ENCODE assay signal across 15 cellular contexts in genomic region chr1:86429122-86429725, GRCh38. TPM values are rescaled to one million over a fixed set of nuclear protein-coding genes. Genes with fewer than 3 reads are reported as not detected.
A peak's percentile ranks its signal among the peaks of the same experiment; 100 is the strongest.
DNase-seq lines count a peak whose midpoint lies in the region; ATAC-seq, FAIRE-seq and TF ChIP-seq lines count a peak whose summit lies in the region.
"Had no signal": no experiment of that assay in that cellular context is flagged by ENCODE, and none has a peak within 500 bp of the region (broad histone marks: within the 10 kb centered on the region; RNA-seq: fewer than 3 reads in every experiment).

No MANE protein-coding gene starts in this region.

- H2AK5ac ChIP-seq in mesenchymal stem cell (ENCODE audit: low read length, severe bottlenecking), result no peak overlapping the region

- H3K79me2 ChIP-seq in HepG2 (ENCODE audit: insufficient read depth, low read length) (no peaks in the 10 kb centered on the region), K562 (ENCODE audit: control insufficient read depth, insufficient read depth, low read length) (no peaks in the 10 kb centered on the region)

- TF ChIP-seq CTCF in liver (IDR thresholded peaks at IDR 0.05; ENCODE audit: low read depth, low read length, missing input control) (no peak), HepG2 (CRISPR knock-in tag; IDR thresholded peaks at IDR 0.05) (no peak), K562 (IDR thresholded peaks at IDR 0.05 in 2 of 3, conservative IDR thresholded peaks at IDR 0.05 in 1 of 3; ENCODE audit: insufficient read depth in 2 of 3, low read depth in 1 of 3, low read length in 3 of 3) (no peak)

- ATAC-seq in HepG2 (no peak), K562 (peak; percentile 45; the same call in 1 of the 3 replicates)

- TF ChIP-seq RAD21 in liver (IDR thresholded peaks at IDR 0.05) (no peak), HepG2 (CRISPR knock-in tag; IDR thresholded peaks at IDR 0.05) (no peak), K562 (CRISPR knock-in tag; conservative IDR thresholded peaks at IDR 0.05 in 1 of 2, IDR thresholded peaks at IDR 0.05 in 1 of 2) (no peak)

- peak overlapping the region; percentile 9 to 40 for H3K4ac ChIP-seq in mesenchymal stem cell (ENCODE audit: low read depth in 1 of 2, low read length in 2 of 2)

- no peak overlapping the region for H3K4me3 ChIP-seq in liver (ENCODE audit: low read depth in 1 of 3, low read length in 3 of 3)
- no peak overlapping the region for H3K4me3 ChIP-seq in HepG2 (replicated peaks in 1 of 3; ENCODE audit: insufficient read depth in 1 of 3, low read depth in 2 of 3, low read length in 3 of 3)
- no peak overlapping the region for H3K4me3 ChIP-seq in K562
- H3K4me3 ChIP-seq in mesenchymal stem cell (ENCODE audit: insufficient read depth in 1 of 2, low read depth in 1 of 2, low read length in 2 of 2), result no peak overlapping the region
- H3K4me3 ChIP-seq: dorsolateral prefrontal cortex, thoracic aorta had no signal

- DNase-seq in HepG2 (ENCODE audit: low spot score), result no peak
- DNase-seq in K562 (ENCODE audit: extremely low read depth in 1 of 4, low spot score in 3 of 4), result no peak
- DNase-seq in mesenchymal stem cell, result peak; percentile 48
- no peak for DNase-seq in epidermal melanocyte (ENCODE audit: insufficient read length, low spot score)
- no peak for DNase-seq in NCI-H69 (lab: John Stamatoyannopoulos, UW)
- DNase-seq in stimulated activated naive CD4-positive, alpha-beta T cell (lab: John Stamatoyannopoulos, UW), result no peak
- no peak for DNase-seq in NCI-H446 (lab: John Stamatoyannopoulos, UW)
- DNase-seq: activated naive CD4-positive, alpha-beta T cell treated with anti-CD3 and anti-CD28 coated beads, Interleukin-2, amount 10 ng/mL, durations not matched to agents 7 days and 5 days; dorsolateral prefrontal cortex; mesendoderm; NCI-H2029; retina had no signal

- TF ChIP-seq EP300 in HepG2 (IDR thresholded peaks at IDR 0.05; ENCODE audit: low read depth in 2 of 2, low read length in 2 of 2) (no peak), HepG2 (CRISPR knock-in tag; IDR thresholded peaks at IDR 0.05; ENCODE audit: borderline replicate concordance) (no peak), K562 (IDR thresholded peaks at IDR 0.05; ENCODE audit: low read length) (no peak)

- H3K9ac ChIP-seq in liver (ENCODE audit: low read depth in 1 of 2, low read length in 2 of 2) (no peak overlapping the region), HepG2 (ENCODE audit: insufficient read depth, low read depth, low read length) (no peak overlapping the region), K562 (ENCODE audit: insufficient read depth in 1 of 2, low read depth in 2 of 2, low read length in 2 of 2) (no peak overlapping the region), mesenchymal stem cell (ENCODE audit: low read length) (peak overlapping the region; percentile 85)

- no peaks in the 10 kb centered on the region for H3K9me1 ChIP-seq in K562 (ENCODE audit: control insufficient read depth, insufficient read depth, low read length)

- no TSS peak for BruUV-seq in HepG2 (replicated peaks; lab: Mats Ljungman, UMichigan)
- BruUV-seq in K562 (replicated peaks; lab: Mats Ljungman, UMichigan), result no TSS peak

- no peak overlapping the region for H3K14ac ChIP-seq in mesenchymal stem cell (ENCODE audit: low read length in 2 of 2)

- no peak for TF ChIP-seq POLR2A in HepG2 (IDR thresholded peaks at IDR 0.05; ENCODE audit: insufficient read depth in 1 of 2, low read depth in 2 of 2, low read length in 2 of 2)
- no peak for TF ChIP-seq POLR2A in K562 (conservative IDR thresholded peaks at IDR 0.05)

- no peak overlapping the region for H2BK5ac ChIP-seq in mesenchymal stem cell (ENCODE audit: low read depth, low read length, poor library complexity, severe bottlenecking)

- H3K4me2 ChIP-seq in HepG2 (ENCODE audit: low read depth, low read length) (no peak overlapping the region), K562 (ENCODE audit: insufficient read depth, low read length) (peak overlapping the region; percentile 8; the same call in 1 of the 2 replicates), mesenchymal stem cell (ENCODE audit: low read length, poor library complexity, severe bottlenecking) (no peak overlapping the region)

- H2BK12ac ChIP-seq in mesenchymal stem cell (ENCODE audit: low read length in 2 of 2), result peak overlapping the region in 1 of 2 experiments; percentile 50

- peaks cover 0 to 9% (median 0%) of the 10 kb centered on the region in 4 donors for H3K27me3 ChIP-seq in liver (ENCODE audit: control insufficient read depth in 4 of 4, insufficient read depth in 4 of 4, low read length in 3 of 4)
- no peaks in the 10 kb centered on the region; a peak in 1 of 5 replicates for H3K27me3 ChIP-seq in HepG2 (ENCODE audit: control insufficient read depth in 1 of 2, insufficient read depth in 2 of 2, low read length in 2 of 2)
- no peaks in the 10 kb centered on the region; a peak in 1 of 5 replicates for H3K27me3 ChIP-seq in K562 (ENCODE audit: control insufficient read depth in 2 of 2, insufficient read depth in 2 of 2, low read length in 2 of 2)
- H3K27me3 ChIP-seq in mesenchymal stem cell (ENCODE audit: control insufficient read depth in 1 of 2, insufficient read depth in 1 of 2, low read length in 2 of 2), result no peaks in the 10 kb centered on the region
- H3K27me3 ChIP-seq: dorsolateral prefrontal cortex had no signal

- H4K91ac ChIP-seq in mesenchymal stem cell (ENCODE audit: low read length), result no peak overlapping the region

- H2BK120ac ChIP-seq in mesenchymal stem cell (ENCODE audit: low read depth, low read length), result peak overlapping the region; percentile 11

- H3K4me1 ChIP-seq in liver (ENCODE audit: control insufficient read depth in 4 of 4, insufficient read depth in 4 of 4, low read length in 3 of 4), result peaks cover 0 to 7% (median under 1%) of the 10 kb centered on the region in 4 donors
- H3K4me1 ChIP-seq in HepG2 (ENCODE audit: insufficient read depth, low read length), result no peaks in the 10 kb centered on the region
- H3K4me1 ChIP-seq in K562 (replicated peaks in 1 of 2; ENCODE audit: control insufficient read depth in 2 of 2, insufficient read depth in 2 of 2, low read length in 2 of 2), result no peaks in the 10 kb centered on the region; a peak in 1 of 5 replicates
- H3K4me1 ChIP-seq in mesenchymal stem cell (ENCODE audit: control insufficient read depth, insufficient read depth, low read depth, low read length), result no peaks in the 10 kb centered on the region

- in situ Hi-C loops in HepG2 (cut with HindIII; ENCODE audit: extremely low pct_ligation_motif_present, low pct_unique_long_range_greater_than_20kb), result no loop called here
- in situ Hi-C loops in K562 (cut with MboI), result no loop called here

- H4K8ac ChIP-seq in mesenchymal stem cell (ENCODE audit: low read length), result peak overlapping the region; percentile 45

- H4K20me1 ChIP-seq in HepG2 (ENCODE audit: insufficient read depth, low read length) (no peaks in the 10 kb centered on the region), K562 (replicated peaks; ENCODE audit: control insufficient read depth, insufficient read depth, low read length) (no peaks in the 10 kb centered on the region)

- H3K79me1 ChIP-seq in mesenchymal stem cell (replicated peaks; ENCODE audit: low read length, poor library complexity, severe bottlenecking), result no peaks in the 10 kb centered on the region

- intact Hi-C loops in HepG2 (cut with micrococcal nuclease; ENCODE audit: unreplicated experiment), result loop anchor here (2.0 kb wide), 1 partner anchor 74 kb away; no protein-coding TSS in a partner anchor
- intact Hi-C loops in K562 (cut with micrococcal nuclease), result no loop called here

- H3K9me3 ChIP-seq in liver (ENCODE audit: control insufficient read depth in 4 of 4, low read length in 3 of 4), result no peaks in the 10 kb centered on the region
- H3K9me3 ChIP-seq in HepG2 (ENCODE audit: low read length), result no peaks in the 10 kb centered on the region
- no peaks in the 10 kb centered on the region for H3K9me3 ChIP-seq in K562 (replicated peaks; ENCODE audit: control insufficient read depth, insufficient read depth, low read depth, low read length)
- no peaks in the 10 kb centered on the region for H3K9me3 ChIP-seq in mesenchymal stem cell (ENCODE audit: control insufficient read depth, low read length)
- H3K9me3 ChIP-seq: thoracic aorta had no signal

- H3K23ac ChIP-seq in mesenchymal stem cell (ENCODE audit: low read length in 2 of 2), result no peak overlapping the region

- POLR2A ChIA-PET in HepG2 (lab: Yijun Ruan, JAX), result no interaction called here
- POLR2A ChIA-PET in K562 (lab: Yijun Ruan, JAX), result interaction anchor here (1.0 to 1.3 kb wide), 2 partner anchors 16 to 31 kb away, joined by 3 read pairs; no protein-coding TSS in a partner anchor

- peak overlapping the region; percentile 37 to 67 for H3K18ac ChIP-seq in mesenchymal stem cell (ENCODE audit: low read depth in 1 of 2, low read length in 2 of 2)

- H2AFZ ChIP-seq in HepG2 (ENCODE audit: low read length) (no peak overlapping the region), K562 (ENCODE audit: low read depth, low read length) (peak overlapping the region; percentile 66), mesenchymal stem cell (ENCODE audit: low read depth, low read length) (no peak overlapping the region)

- WGBS in liver, result 72% methylated on average over 7 of the region's 7 CpGs
- WGBS in HepG2 (ENCODE audit: low lambda C conversion rate), result 45% methylated on average over 7 of the region's 7 CpGs
- 6% methylated on average over 7 of the region's 7 CpGs for WGBS in K562 (ENCODE audit: insufficient coverage, low coverage, missing lambda C conversion rate)
- 94% methylated on average over 6 of the region's 7 CpGs for WGBS in mesenchymal stem cell

- H3K36me3 ChIP-seq in liver (ENCODE audit: control insufficient read depth in 4 of 4, insufficient read depth in 3 of 4, low read depth in 1 of 4, low read length in 3 of 4) (no peaks in the 10 kb centered on the region), HepG2 (replicated peaks in 1 of 2; ENCODE audit: control insufficient read depth in 1 of 2, insufficient read depth in 2 of 2, low read length in 2 of 2) (no peaks in the 10 kb centered on the region), K562 (ENCODE audit: control insufficient read depth, insufficient read depth, low read length) (no peaks in the 10 kb centered on the region), mesenchymal stem cell (ENCODE audit: control insufficient read depth in 1 of 2, insufficient read depth in 2 of 2, low read depth in 1 of 2, low read length in 2 of 2) (peaks cover 0 to 3% of the 10 kb centered on the region in 2 experiments)
- H3K36me3 ChIP-seq: thoracic aorta had no signal

- H3K27ac ChIP-seq in liver (ENCODE audit: low read depth in 1 of 2, low read length in 2 of 2) (peak overlapping the region; percentile 3 to 13), HepG2 (ENCODE audit: extremely low read length, insufficient read depth, low read length) (no peak overlapping the region), K562 (ENCODE audit: extremely low read depth, low read depth, low read length) (no peak overlapping the region), mesenchymal stem cell (ENCODE audit: low read length, poor library complexity, severe bottlenecking) (peak overlapping the region; percentile 20)

- FAIRE-seq in HepG2 (lab: Jason Lieb, UNC) (no peak), K562 (lab: Jason Lieb, UNC) (no peak)

- peak overlapping the region; percentile 20 for H2BK15ac ChIP-seq in mesenchymal stem cell (ENCODE audit: low read depth, poor library complexity, severe bottlenecking)

- CTCF ChIA-PET in HepG2 (lab: Yijun Ruan, JAX; ENCODE audit: low intra/inter-chr PET ratio, low total read pairs) (no interaction called here), K562 (lab: Yijun Ruan, JAX; ENCODE audit: low intra/inter-chr PET ratio) (no interaction called here)

RNA-seq across cellular contexts. Expression of gene CLCA2, which starts 5.3 kb away (rescaled TPM):
- total RNA-seq in liver, result not detected
- not detected for polyA plus RNA-seq in liver
- not detected in 2 replicates for total RNA-seq in HepG2 (2016; rRNA removed; fragmentation: Illumina TruSeq; extraction: Trizol)
- not detected in 2 replicates for total RNA-seq in HepG2 (2016; cell fraction: cytosol; rRNA removed; fragmentation: Illumina TruSeq; extraction: Trizol; ENCODE audit: low read depth)
- total RNA-seq in HepG2 (2016; cell fraction: insoluble cytoplasmic fraction; rRNA removed; fragmentation: Illumina TruSeq; extraction: Trizol), result not detected in 2 replicates
- total RNA-seq in HepG2 (2016; cell fraction: membrane; rRNA removed; fragmentation: Illumina TruSeq; extraction: Trizol), result not detected in 2 replicates
- not detected in 2 replicates for total RNA-seq in HepG2 (2016; cell fraction: nucleus; rRNA removed; fragmentation: Illumina TruSeq; extraction: Trizol)
- polyA plus RNA-seq in HepG2 (2011; rRNA removed), result not detected in 2 replicates
- polyA plus RNA-seq in HepG2 (2011; cell fraction: cytosol; rRNA removed), result not detected in 2 replicates
- not detected in 2 replicates for polyA plus RNA-seq in HepG2 (2011; cell fraction: nucleus; rRNA removed)
- polyA plus RNA-seq in HepG2 (2012), result not detected in 2 replicates
- polyA plus RNA-seq in HepG2 (2016; cell fraction: cytosol; fragmentation: Illumina TruSeq; extraction: Trizol; ENCODE audit: low read depth), result not detected in 2 replicates
- not detected in 2 replicates for polyA plus RNA-seq in HepG2 (2016; cell fraction: insoluble cytoplasmic fraction; fragmentation: Illumina TruSeq; extraction: Trizol; ENCODE audit: low read depth)
- polyA plus RNA-seq in HepG2 (2016; cell fraction: membrane; fragmentation: Illumina TruSeq; extraction: Trizol; ENCODE audit: low read depth), result not detected in 2 replicates
- polyA plus RNA-seq in HepG2 (2016; cell fraction: nucleus; fragmentation: Illumina TruSeq; extraction: Trizol; ENCODE audit: insufficient read depth, low read depth), result not detected in 2 replicates
- polyA minus RNA-seq in HepG2 (2011; rRNA and poly(A)+ RNA removed; ENCODE audit: low replicate concordance), result 1.1 TPM in 1 of 2 replicates, not detected in the other
- polyA minus RNA-seq in HepG2 (2011; cell fraction: cytosol; rRNA and poly(A)+ RNA removed), result not detected in 2 replicates
- polyA minus RNA-seq in HepG2 (2011; cell fraction: nucleus; rRNA and poly(A)+ RNA removed), result not detected in 2 replicates
- total RNA-seq in K562 (2011; cell fraction: chromatin; rRNA removed; ENCODE audit: low replicate concordance), result not detected in 2 replicates
- not detected in 2 replicates for total RNA-seq in K562 (2011; cell fraction: nucleolus; rRNA removed)
- not detected in 2 replicates for total RNA-seq in K562 (2011; cell fraction: nucleoplasm; rRNA removed)
- not detected in 2 replicates for total RNA-seq in K562 (2014; rRNA removed)
- total RNA-seq in K562 (2014; rRNA removed; fragmentation: Illumina TruSeq; extraction: Trizol), result not detected in 2 replicates
- not detected in 2 replicates for total RNA-seq in K562 (2015; rRNA removed; fragmentation: Illumina TruSeq; extraction: Trizol)
- not detected in 2 replicates for total RNA-seq in K562 (2021)
- polyA plus RNA-seq in K562 (2011; rRNA removed), result 0.03 TPM in 1 of 2 replicates, not detected in the other
- polyA plus RNA-seq in K562 (2011; cell fraction: cytosol; rRNA removed), result 0.01 TPM in 1 of 2 replicates, not detected in the other
- not detected in 2 replicates for polyA plus RNA-seq in K562 (2011; cell fraction: nucleus; rRNA removed)
- polyA plus RNA-seq in K562 (2012), result not detected in 2 replicates
- polyA plus RNA-seq in K562 (2014; fragmentation: Illumina TruSeq; extraction: Trizol), result not detected in 2 replicates
- not detected for polyA plus RNA-seq in K562 (2014; fragmentation: Nextera tagmentation; extraction: Ambion mirVana)
- not detected in 2 replicates for polyA plus RNA-seq in K562 (2014; rRNA removed)
- not detected in 2 replicates for polyA minus RNA-seq in K562 (2011; rRNA and poly(A)+ RNA removed)
- polyA minus RNA-seq in K562 (2011; cell fraction: cytosol; rRNA and poly(A)+ RNA removed), result not detected in 2 replicates
- not detected in 2 replicates for polyA minus RNA-seq in K562 (2011; cell fraction: nucleus; rRNA and poly(A)+ RNA removed)
- 0.21 TPM for polyA plus RNA-seq in mesenchymal stem cell (2013, experiment 1 of 2)
- 0.22 TPM for polyA plus RNA-seq in mesenchymal stem cell (2013, experiment 2 of 2)
- total RNA-seq: T-helper 1 cell treated with Interleukin-12 subunit alpha and Interleukin-12 subunit beta and Interleukin-4 antibody, amounts not matched to agents 30 ng/mL and 1 ng/mL, for 36 hours had no signal

RNA-seq across cellular contexts. Expression of gene ODF2L, which starts 33.1 kb away (rescaled TPM):
- 1 to 10 TPM; 4.2 to 6.2 TPM for total RNA-seq in liver
- polyA plus RNA-seq in liver, result 1 to 10 TPM; 3.0 to 6.5 TPM
- 0.07 and 0.27 TPM in 2 replicates for total RNA-seq in HepG2 (2016; rRNA removed; fragmentation: Illumina TruSeq; extraction: Trizol)
- total RNA-seq in HepG2 (2016; cell fraction: cytosol; rRNA removed; fragmentation: Illumina TruSeq; extraction: Trizol; ENCODE audit: low read depth), result not detected in 2 replicates
- 0.15 and 0.22 TPM in 2 replicates for total RNA-seq in HepG2 (2016; cell fraction: insoluble cytoplasmic fraction; rRNA removed; fragmentation: Illumina TruSeq; extraction: Trizol)
- not detected in 2 replicates for total RNA-seq in HepG2 (2016; cell fraction: membrane; rRNA removed; fragmentation: Illumina TruSeq; extraction: Trizol)
- total RNA-seq in HepG2 (2016; cell fraction: nucleus; rRNA removed; fragmentation: Illumina TruSeq; extraction: Trizol), result 0.97 and 1.2 TPM in 2 replicates
- not detected in 2 replicates for polyA plus RNA-seq in HepG2 (2011; rRNA removed)
- polyA plus RNA-seq in HepG2 (2011; cell fraction: cytosol; rRNA removed), result not detected in 2 replicates
- not detected in 2 replicates for polyA plus RNA-seq in HepG2 (2011; cell fraction: nucleus; rRNA removed)
- not detected in 2 replicates for polyA plus RNA-seq in HepG2 (2012)
- polyA plus RNA-seq in HepG2 (2016; cell fraction: cytosol; fragmentation: Illumina TruSeq; extraction: Trizol; ENCODE audit: low read depth), result not detected in 2 replicates
- 0.71 TPM in 1 of 2 replicates, not detected in the other for polyA plus RNA-seq in HepG2 (2016; cell fraction: insoluble cytoplasmic fraction; fragmentation: Illumina TruSeq; extraction: Trizol; ENCODE audit: low read depth)
- polyA plus RNA-seq in HepG2 (2016; cell fraction: membrane; fragmentation: Illumina TruSeq; extraction: Trizol; ENCODE audit: low read depth), result not detected in 2 replicates
- polyA plus RNA-seq in HepG2 (2016; cell fraction: nucleus; fragmentation: Illumina TruSeq; extraction: Trizol; ENCODE audit: insufficient read depth, low read depth), result 1.1 TPM in 1 of 2 replicates, not detected in the other
- polyA minus RNA-seq in HepG2 (2011; rRNA and poly(A)+ RNA removed; ENCODE audit: low replicate concordance), result 0.02 and 5.6 TPM in 2 replicates
- polyA minus RNA-seq in HepG2 (2011; cell fraction: cytosol; rRNA and poly(A)+ RNA removed), result not detected in 2 replicates
- not detected in 2 replicates for polyA minus RNA-seq in HepG2 (2011; cell fraction: nucleus; rRNA and poly(A)+ RNA removed)
- 2.8 and 11.8 TPM in 2 replicates for total RNA-seq in K562 (2011; cell fraction: chromatin; rRNA removed; ENCODE audit: low replicate concordance)
- total RNA-seq in K562 (2011; cell fraction: nucleolus; rRNA removed), result 0.67 and 2.5 TPM in 2 replicates
- total RNA-seq in K562 (2011; cell fraction: nucleoplasm; rRNA removed), result 4.9 TPM in 2 replicates
- 2.4 and 3.3 TPM in 2 replicates for total RNA-seq in K562 (2014; rRNA removed)
- total RNA-seq in K562 (2014; rRNA removed; fragmentation: Illumina TruSeq; extraction: Trizol), result 4.7 and 6.1 TPM in 2 replicates
- 4.4 and 5.9 TPM in 2 replicates for total RNA-seq in K562 (2015; rRNA removed; fragmentation: Illumina TruSeq; extraction: Trizol)
- 5.4 and 6.0 TPM in 2 replicates for total RNA-seq in K562 (2021)
- 1.3 and 3.4 TPM in 2 replicates for polyA plus RNA-seq in K562 (2011; rRNA removed)
- 0.41 and 0.45 TPM in 2 replicates for polyA plus RNA-seq in K562 (2011; cell fraction: cytosol; rRNA removed)
- 1.5 and 2.0 TPM in 2 replicates for polyA plus RNA-seq in K562 (2011; cell fraction: nucleus; rRNA removed)
- 2.7 and 3.4 TPM in 2 replicates for polyA plus RNA-seq in K562 (2012)
- polyA plus RNA-seq in K562 (2014; fragmentation: Illumina TruSeq; extraction: Trizol), result 3.3 and 5.6 TPM in 2 replicates
- 1 to 10 TPM; 2.2 to 3.3 TPM for polyA plus RNA-seq in K562 (2014; fragmentation: Nextera tagmentation; extraction: Ambion mirVana)
- 3.8 and 4.7 TPM in 2 replicates for polyA plus RNA-seq in K562 (2014; rRNA removed)
- polyA minus RNA-seq in K562 (2011; rRNA and poly(A)+ RNA removed), result 1.4 and 1.9 TPM in 2 replicates
- polyA minus RNA-seq in K562 (2011; cell fraction: cytosol; rRNA and poly(A)+ RNA removed), result 0.55 and 2.0 TPM in 2 replicates
- polyA minus RNA-seq in K562 (2011; cell fraction: nucleus; rRNA and poly(A)+ RNA removed), result 2.3 and 3.6 TPM in 2 replicates
- polyA plus RNA-seq in mesenchymal stem cell (2013, experiment 1 of 2), result 45.9 TPM
- polyA plus RNA-seq in mesenchymal stem cell (2013, experiment 2 of 2), result 50.5 TPM

RNA-seq across cellular contexts. Expression of gene CLCA1, which starts 39.5 kb away (rescaled TPM):
- total RNA-seq in liver (not detected), HepG2 (2016; rRNA removed; fragmentation: Illumina TruSeq; extraction: Trizol) (not detected in 2 replicates), K562 (2014; rRNA removed) (not detected in 2 replicates), K562 (2014; rRNA removed; fragmentation: Illumina TruSeq; extraction: Trizol) (not detected in 2 replicates), K562 (2015; rRNA removed; fragmentation: Illumina TruSeq; extraction: Trizol) (not detected in 2 replicates), K562 (2021) (0.04 and 0.22 TPM in 2 replicates)
- polyA plus RNA-seq in liver (not detected), HepG2 (2011; rRNA removed) (not detected in 2 replicates), K562 (2011; rRNA removed) (0.03 and 0.08 TPM in 2 replicates), K562 (2014; fragmentation: Illumina TruSeq; extraction: Trizol) (0.08 TPM in 1 of 2 replicates, not detected in the other), K562 (2014; fragmentation: Nextera tagmentation; extraction: Ambion mirVana) (under 1 TPM in 1 of 2 experiments, not detected in 1; 0.03 TPM), K562 (2014; rRNA removed) (not detected in 2 replicates)
- total RNA-seq in HepG2 (2016; cell fraction: cytosol; rRNA removed; fragmentation: Illumina TruSeq; extraction: Trizol; ENCODE audit: low read depth), result not detected in 2 replicates
- not detected in 2 replicates for total RNA-seq in HepG2 (2016; cell fraction: insoluble cytoplasmic fraction; rRNA removed; fragmentation: Illumina TruSeq; extraction: Trizol)
- total RNA-seq in HepG2 (2016; cell fraction: membrane; rRNA removed; fragmentation: Illumina TruSeq; extraction: Trizol), result not detected in 2 replicates
- not detected in 2 replicates for total RNA-seq in HepG2 (2016; cell fraction: nucleus; rRNA removed; fragmentation: Illumina TruSeq; extraction: Trizol)
- polyA plus RNA-seq in HepG2 (2011; cell fraction: cytosol; rRNA removed), result not detected in 2 replicates
- not detected in 2 replicates for polyA plus RNA-seq in HepG2 (2011; cell fraction: nucleus; rRNA removed)
- polyA plus RNA-seq in HepG2 (2012), result not detected in 2 replicates
- polyA plus RNA-seq in HepG2 (2016; cell fraction: cytosol; fragmentation: Illumina TruSeq; extraction: Trizol; ENCODE audit: low read depth), result not detected in 2 replicates
- polyA plus RNA-seq in HepG2 (2016; cell fraction: insoluble cytoplasmic fraction; fragmentation: Illumina TruSeq; extraction: Trizol; ENCODE audit: low read depth), result not detected in 2 replicates
- polyA plus RNA-seq in HepG2 (2016; cell fraction: membrane; fragmentation: Illumina TruSeq; extraction: Trizol; ENCODE audit: low read depth), result not detected in 2 replicates
- polyA plus RNA-seq in HepG2 (2016; cell fraction: nucleus; fragmentation: Illumina TruSeq; extraction: Trizol; ENCODE audit: insufficient read depth, low read depth), result not detected in 2 replicates
- not detected in 2 replicates for polyA minus RNA-seq in HepG2 (2011; rRNA and poly(A)+ RNA removed; ENCODE audit: low replicate concordance)
- not detected in 2 replicates for polyA minus RNA-seq in HepG2 (2011; cell fraction: cytosol; rRNA and poly(A)+ RNA removed)
- not detected in 2 replicates for polyA minus RNA-seq in HepG2 (2011; cell fraction: nucleus; rRNA and poly(A)+ RNA removed)
- 0.09 TPM in 1 of 2 replicates, not detected in the other for total RNA-seq in K562 (2011; cell fraction: chromatin; rRNA removed; ENCODE audit: low replicate concordance)
- total RNA-seq in K562 (2011; cell fraction: nucleolus; rRNA removed), result 0.13 and 0.17 TPM in 2 replicates
- not detected in 2 replicates for total RNA-seq in K562 (2011; cell fraction: nucleoplasm; rRNA removed)
- polyA plus RNA-seq in K562 (2011; cell fraction: cytosol; rRNA removed), result 0.03 TPM in 1 of 2 replicates, not detected in the other
- 0.09 TPM in 1 of 2 replicates, not detected in the other for polyA plus RNA-seq in K562 (2011; cell fraction: nucleus; rRNA removed)
- 0.07 TPM in 1 of 2 replicates, not detected in the other for polyA plus RNA-seq in K562 (2012)
- polyA minus RNA-seq in K562 (2011; rRNA and poly(A)+ RNA removed), result 0.09 and 0.11 TPM in 2 replicates
- not detected in 2 replicates for polyA minus RNA-seq in K562 (2011; cell fraction: cytosol; rRNA and poly(A)+ RNA removed)
- not detected in 2 replicates for polyA minus RNA-seq in K562 (2011; cell fraction: nucleus; rRNA and poly(A)+ RNA removed)
- polyA plus RNA-seq in mesenchymal stem cell (2013, experiment 1 of 2), result not detected
- 0.01 TPM for polyA plus RNA-seq in mesenchymal stem cell (2013, experiment 2 of 2)
- total RNA-seq: T-helper 1 cell treated with Interleukin-12 subunit alpha and Interleukin-12 subunit beta and Interleukin-4 antibody, amounts not matched to agents 30 ng/mL and 1 ng/mL, for 36 hours; thoracic aorta had no signal

Comparison
In these comparisons a context has a peak if more than half of its experiments do, and no peak if none do; other contexts are left out.
1. H3K27ac ChIP-seq: peak in liver (2 of 2) and mesenchymal stem cell (single experiment); none in HepG2 (single experiment) and K562 (single experiment).